Comparison of ENCODE assay signal across 28 cellular contexts in genomic region chr3:150825916-150826377, GRCh38.
DNase-seq lines count a peak whose midpoint lies in the region; ATAC-seq, FAIRE-seq and TF ChIP-seq lines count a peak whose summit lies in the region.
"Had no signal": no experiment of that assay in that cellular context is flagged by ENCODE, and none has a peak within 500 bp of the region (broad histone marks: within the 10 kb centered on the region; RNA-seq: fewer than 3 reads in every experiment).

No MANE protein-coding gene starts in this region.

- H3K9ac ChIP-seq in kidney (ENCODE audit: low read length in 2 of 2), result no peak overlapping the region
- no peak overlapping the region for H3K9ac ChIP-seq in mammary epithelial cell (ENCODE audit: insufficient read depth, low read length)
- H3K9ac ChIP-seq: KMS-11 had no signal

- H3K4me1 ChIP-seq in heart left ventricle, result no peaks in the 10 kb centered on the region
- no peaks in the 10 kb centered on the region for H3K4me1 ChIP-seq in pancreas
- no peaks in the 10 kb centered on the region for H3K4me1 ChIP-seq in kidney (ENCODE audit: control insufficient read depth in 1 of 2, insufficient read depth in 1 of 2, low read depth in 1 of 2, low read length in 2 of 2)
- H3K4me1 ChIP-seq in mammary epithelial cell (ENCODE audit: insufficient read depth, low read length), result no peaks in the 10 kb centered on the region
- H3K4me1 ChIP-seq: Caco-2, Peyer's patch had no signal

- TF ChIP-seq CTCF in heart left ventricle (IDR thresholded peaks at IDR 0.05) (no peak), pancreas (IDR thresholded peaks at IDR 0.05) (no peak), kidney (IDR thresholded peaks at IDR 0.05; ENCODE audit: borderline replicate concordance, extremely low read depth, insufficient read depth) (no peak), mammary epithelial cell (conservative IDR thresholded peaks at IDR 0.05 in 1 of 2, IDR thresholded peaks at IDR 0.05 in 1 of 2; ENCODE audit: extremely low read depth in 1 of 2, insufficient read depth in 1 of 2, low read depth in 1 of 2, low read length in 2 of 2) (no peak)

- no peak overlapping the region for H3K27ac Mint-ChIP-seq in activated CD4-positive, alpha-beta T cell treated with anti-CD3 and anti-CD28 coated beads, Interleukin-2, amount 10 ng/mL, durations not matched to agents 24 days and 14 days
- H3K27ac Mint-ChIP-seq: B cell; CD8-positive, alpha-beta T cell had no signal

- ATAC-seq in heart left ventricle (peak; percentile 50 to 60 (median 54)), pancreas (peak in 3 of 4 donors; percentile 16 to 43 (median 29))
- ATAC-seq: CD8-positive, alpha-beta T cell had no signal

- DNase-seq in DMS53 (lab: John Stamatoyannopoulos, UW) (peak; percentile 35), DMS53 treated with DMSO at 0.1 percent for 48 hours (lab: John Stamatoyannopoulos, UW; ENCODE audit: unreplicated experiment) (no peak), heart left ventricle (no peak), pancreas (peak in 1 of 6 donors; percentile 7), kidney (no peak), mammary epithelial cell (no peak)
- DNase-seq in activated CD4-positive, alpha-beta T cell treated with anti-CD3 and anti-CD28 coated beads, Interleukin-2, amount 10 ng/mL, durations not matched to agents 24 days and 14 days, result peak; percentile 43
- DNase-seq in activated CD4-positive, alpha-beta T cell treated with anti-CD3 and anti-CD28 coated beads, Interleukin-2, amount 50 U/mL, for 1 hour, result no peak
- DNase-seq: Caco-2; CD8-positive, alpha-beta T cell; DMS79 treated with DMSO at 0.1 percent for 48 hours; GF-D8; IMR-90; MM.1S; NCI-H1417; NCI-H1694; NCI-H2081 treated with DMSO at 0.1 percent for 48 hours; NCI-H2171; NCI-H526; NCI-H82; OCI-M1; Peyer's patch had no signal

- H3K9me3 ChIP-seq in heart left ventricle, result no peaks in the 10 kb centered on the region
- H3K9me3 ChIP-seq in pancreas, result no peaks in the 10 kb centered on the region
- H3K9me3 ChIP-seq in kidney (ENCODE audit: control insufficient read depth in 1 of 2, low read length in 2 of 2), result no peaks in the 10 kb centered on the region
- H3K9me3 ChIP-seq in mammary epithelial cell (replicated peaks; ENCODE audit: insufficient read depth, low read length), result no peaks in the 10 kb centered on the region
- H3K9me3 ChIP-seq: Caco-2, Peyer's patch had no signal

- no peak overlapping the region for H3K4me3 Mint-ChIP-seq in activated CD4-positive, alpha-beta T cell treated with anti-CD3 and anti-CD28 coated beads, Interleukin-2, amount 10 ng/mL, durations not matched to agents 24 days and 14 days
- H3K4me3 Mint-ChIP-seq: B cell; CD8-positive, alpha-beta T cell had no signal

- BruUV-seq in mammary epithelial cell (replicated peaks; lab: Mats Ljungman, UMichigan), result no TSS peak

- no peak for FAIRE-seq in pancreas (lab: Jason Lieb, UNC)
- no peak for FAIRE-seq in kidney (lab: Jason Lieb, UNC)
- FAIRE-seq: GM12891, H54 had no signal

- no peaks in the 10 kb centered on the region for H3K4me1 Mint-ChIP-seq in activated CD4-positive, alpha-beta T cell treated with anti-CD3 and anti-CD28 coated beads, Interleukin-2, amount 10 ng/mL, durations not matched to agents 24 days and 14 days
- H3K4me1 Mint-ChIP-seq: B cell had no signal

- no peaks in the 10 kb centered on the region for H3K36me3 ChIP-seq in heart left ventricle
- H3K36me3 ChIP-seq in pancreas, result no peaks in the 10 kb centered on the region
- no peaks in the 10 kb centered on the region for H3K36me3 ChIP-seq in kidney (ENCODE audit: control insufficient read depth in 1 of 2, insufficient read depth in 2 of 2, low read length in 2 of 2)
- no peaks in the 10 kb centered on the region for H3K36me3 ChIP-seq in mammary epithelial cell (ENCODE audit: insufficient read depth, low read length)
- H3K36me3 ChIP-seq: Peyer's patch had no signal

- CTCF ChIA-PET in mammary epithelial cell (lab: Charles Lee; ENCODE audit: low non-redundant PET), result no interaction called here

- H3K27ac ChIP-seq in heart left ventricle (no peak overlapping the region), pancreas (no peak overlapping the region), kidney (ENCODE audit: low read depth in 2 of 2, low read length in 2 of 2) (no peak overlapping the region), mammary epithelial cell (ENCODE audit: insufficient read depth, low read depth, low read length) (no peak overlapping the region)
- H3K27ac ChIP-seq: 22Rv1, C4-2B, KMS-11, Peyer's patch had no signal

- no peaks in the 10 kb centered on the region for H3K79me2 ChIP-seq in mammary epithelial cell (ENCODE audit: insufficient read depth, low read length)

- dilution Hi-C loops in mammary epithelial cell (cut with HindIII; ENCODE audit: low sequenced_read_pairs), result no loop called here

- peaks cover 0 to 4% (median 0%) of the 10 kb centered on the region in 9 donors for H3K27me3 ChIP-seq in heart left ventricle
- no peaks in the 10 kb centered on the region for H3K27me3 ChIP-seq in pancreas
- H3K27me3 ChIP-seq in mammary epithelial cell (ENCODE audit: insufficient read depth, low read length), result no peaks in the 10 kb centered on the region
- H3K27me3 ChIP-seq: Peyer's patch had no signal

- in situ Hi-C loops in mammary epithelial cell (cut with MboI; ENCODE audit: low sequenced_read_pairs in 2 of 2), result no loop called here

- WGBS in heart left ventricle, 4 donors, result 28 to 41% (median 33%) methylated on average over 5 to 7 of the region's 7 CpGs
- 38 to 45% methylated on average over 7 of the region's 7 CpGs for WGBS in pancreas, 2 donors
- 71% methylated on average over 7 of the region's 7 CpGs for WGBS in mammary epithelial cell (ENCODE audit: low coverage, missing lambda C conversion rate)

- no peaks in the 10 kb centered on the region for H4K20me1 ChIP-seq in mammary epithelial cell (ENCODE audit: insufficient read depth, low read length)

- no peaks in the 10 kb centered on the region for H3K9me3 Mint-ChIP-seq in activated CD4-positive, alpha-beta T cell treated with anti-CD3 and anti-CD28 coated beads, Interleukin-2, amount 10 ng/mL, durations not matched to agents 24 days and 14 days
- H3K9me3 Mint-ChIP-seq: CD8-positive, alpha-beta T cell had no signal

- H3K4me3 ChIP-seq in heart left ventricle (no peak overlapping the region), pancreas (no peak overlapping the region), kidney (ENCODE audit: low read length in 2 of 2) (no peak overlapping the region), mammary epithelial cell (replicated peaks in 1 of 3; ENCODE audit: insufficient read depth in 1 of 3, low read depth in 2 of 3, low read length in 3 of 3) (no peak overlapping the region)
- H3K4me3 ChIP-seq: Peyer's patch had no signal

- no peak overlapping the region for H3K4me2 ChIP-seq in mammary epithelial cell (ENCODE audit: insufficient read depth, low read depth, low read length)
- H3K4me2 ChIP-seq: KMS-11 had no signal

- no peak overlapping the region for H2AFZ ChIP-seq in mammary epithelial cell (ENCODE audit: low read depth, low read length)

- intact Hi-C loops in activated CD4-positive, alpha-beta T cell treated with anti-CD3 and anti-CD28 coated beads, Interleukin-2, amount 10 ng/mL, durations not matched to agents 24 days and 14 days (cut with micrococcal nuclease), result no loop called here
- intact Hi-C loops in heart left ventricle (cut with DNase I), result no loop called here
- intact Hi-C loops in pancreas (cut with DNase I), result no loop called here
- intact Hi-C loops in kidney (cut with DNase I), result no loop called here
- intact Hi-C loops in mammary epithelial cell (cut with micrococcal nuclease), result no loop called here

- no peak for TF ChIP-seq POLR2A in heart left ventricle (IDR thresholded peaks at IDR 0.05)

- H3K36me3 Mint-ChIP-seq in activated CD4-positive, alpha-beta T cell treated with anti-CD3 and anti-CD28 coated beads, Interleukin-2, amount 10 ng/mL, durations not matched to agents 24 days and 14 days (ENCODE audit: low read depth), result no peaks in the 10 kb centered on the region
- H3K36me3 Mint-ChIP-seq: CD8-positive, alpha-beta T cell had no signal

- H3K27me3 Mint-ChIP-seq in activated CD4-positive, alpha-beta T cell treated with anti-CD3 and anti-CD28 coated beads, Interleukin-2, amount 10 ng/mL, durations not matched to agents 24 days and 14 days, result peaks cover 13% of the 10 kb centered on the region

Comparison
In these comparisons a context has a peak if more than half of its experiments do, and no peak if none do; other contexts are left out.
1. DNase-seq: peak in DMS53 (single experiment) and activated CD4-positive, alpha-beta T cell treated with anti-CD3 and anti-CD28 coated beads, Interleukin-2, amount 10 ng/mL, durations not matched to agents 24 days and 14 days (single experiment); none in DMS53 treated with DMSO at 0.1 percent for 48 hours (single experiment), activated CD4-positive, alpha-beta T cell treated with anti-CD3 and anti-CD28 coated beads, Interleukin-2, amount 50 U/mL, for 1 hour (single experiment), heart left ventricle (0 of 5), kidney (single experiment) and mammary epithelial cell (single experiment).